1 cellular context compared by ENCODE assay signal in the genomic region with DNA sequence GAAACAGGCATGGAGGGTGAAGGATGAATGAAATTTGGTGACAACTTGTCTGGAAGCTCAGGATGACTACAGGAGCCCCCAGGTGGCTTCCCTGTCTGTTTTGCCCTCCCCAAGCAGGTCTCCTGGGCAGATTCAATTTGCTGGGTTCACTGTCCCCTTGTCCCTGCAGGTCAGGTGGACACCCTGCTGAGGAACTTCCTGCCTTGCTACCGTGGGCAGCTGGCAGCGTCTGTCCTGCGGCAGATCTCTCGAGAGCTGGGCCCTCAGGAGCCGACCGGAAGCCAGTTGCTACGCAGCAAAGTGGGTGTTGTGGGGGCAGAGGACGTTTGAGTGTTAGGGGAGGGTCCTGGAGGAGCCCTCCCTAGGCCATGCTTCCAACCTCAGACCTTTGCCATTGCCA.
TF ChIP-seq lines count a peak whose summit lies in the region.

No MANE protein-coding gene starts in this region.

TF ChIP-seq in HepG2, 621 proteins besides CTCF, POLR2A, EP300 and RAD21 (continues in another document):
- TF ChIP-seq ZC3H13 (CRISPR knock-in tag; IDR thresholded peaks at IDR 0.05) (no peak), ZNF496 (CRISPR knock-in tag; IDR thresholded peaks at IDR 0.05; ENCODE audit: insufficient replicate concordance) (no peak), ZNF34 (CRISPR knock-in tag; IDR thresholded peaks at IDR 0.05; ENCODE audit: borderline replicate concordance) (no peak), ZNF225 (CRISPR knock-in tag; IDR thresholded peaks at IDR 0.05) (no peak), PLRG1 (conservative IDR thresholded peaks at IDR 0.05) (no peak), MED13 (CRISPR knock-in tag; IDR thresholded peaks at IDR 0.05) (no peak), KMT2B (CRISPR knock-in tag; IDR thresholded peaks at IDR 0.05) (no peak), HNRNPLL (IDR thresholded peaks at IDR 0.05; ENCODE audit: low read depth, low read length, poor library complexity, severe bottlenecking) (no peak), THYN1 (CRISPR knock-in tag; IDR thresholded peaks at IDR 0.05; ENCODE audit: borderline replicate concordance, low read depth) (no peak), NKX3-1 (CRISPR knock-in tag; IDR thresholded peaks at IDR 0.05) (no peak), ZNF776 (CRISPR knock-in tag; IDR thresholded peaks at IDR 0.05) (no peak), ZNF33A (CRISPR knock-in tag; IDR thresholded peaks at IDR 0.05; ENCODE audit: borderline replicate concordance) (no peak), SAP130 (CRISPR knock-in tag; IDR thresholded peaks at IDR 0.05; ENCODE audit: low read depth) (peak; percentile 56), ELF3 (CRISPR knock-in tag; IDR thresholded peaks at IDR 0.05) (0 out of 2 replicates have a peak, but pooled peaks have one; percentile 27), ELF1 (CRISPR knock-in tag; IDR thresholded peaks at IDR 0.05) (peak; percentile 76), ZNF205 (CRISPR knock-in tag; IDR thresholded peaks at IDR 0.05) (no peak), ZMYM4 (CRISPR knock-in tag; IDR thresholded peaks at IDR 0.05) (no peak), ETV5 (CRISPR knock-in tag; IDR thresholded peaks at IDR 0.05; ENCODE audit: borderline replicate concordance) (peak; percentile 83), HIVEP1 (CRISPR knock-in tag; IDR thresholded peaks at IDR 0.05) (no peak)
- TF ChIP-seq, protein P1, sequence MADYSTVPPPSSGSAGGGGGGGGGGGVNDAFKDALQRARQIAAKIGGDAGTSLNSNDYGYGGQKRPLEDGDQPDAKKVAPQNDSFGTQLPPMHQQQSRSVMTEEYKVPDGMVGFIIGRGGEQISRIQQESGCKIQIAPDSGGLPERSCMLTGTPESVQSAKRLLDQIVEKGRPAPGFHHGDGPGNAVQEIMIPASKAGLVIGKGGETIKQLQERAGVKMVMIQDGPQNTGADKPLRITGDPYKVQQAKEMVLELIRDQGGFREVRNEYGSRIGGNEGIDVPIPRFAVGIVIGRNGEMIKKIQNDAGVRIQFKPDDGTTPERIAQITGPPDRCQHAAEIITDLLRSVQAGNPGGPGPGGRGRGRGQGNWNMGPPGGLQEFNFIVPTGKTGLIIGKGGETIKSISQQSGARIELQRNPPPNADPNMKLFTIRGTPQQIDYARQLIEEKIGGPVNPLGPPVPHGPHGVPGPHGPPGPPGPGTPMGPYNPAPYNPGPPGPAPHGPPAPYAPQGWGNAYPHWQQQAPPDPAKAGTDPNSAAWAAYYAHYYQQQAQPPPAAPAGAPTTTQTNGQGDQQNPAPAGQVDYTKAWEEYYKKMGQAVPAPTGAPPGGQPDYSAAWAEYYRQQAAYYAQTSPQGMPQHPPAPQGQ (CRISPR knock-in tag; IDR thresholded peaks at IDR 0.05; ENCODE audit: borderline replicate concordance) = no peak
- TF ChIP-seq, protein P2, sequence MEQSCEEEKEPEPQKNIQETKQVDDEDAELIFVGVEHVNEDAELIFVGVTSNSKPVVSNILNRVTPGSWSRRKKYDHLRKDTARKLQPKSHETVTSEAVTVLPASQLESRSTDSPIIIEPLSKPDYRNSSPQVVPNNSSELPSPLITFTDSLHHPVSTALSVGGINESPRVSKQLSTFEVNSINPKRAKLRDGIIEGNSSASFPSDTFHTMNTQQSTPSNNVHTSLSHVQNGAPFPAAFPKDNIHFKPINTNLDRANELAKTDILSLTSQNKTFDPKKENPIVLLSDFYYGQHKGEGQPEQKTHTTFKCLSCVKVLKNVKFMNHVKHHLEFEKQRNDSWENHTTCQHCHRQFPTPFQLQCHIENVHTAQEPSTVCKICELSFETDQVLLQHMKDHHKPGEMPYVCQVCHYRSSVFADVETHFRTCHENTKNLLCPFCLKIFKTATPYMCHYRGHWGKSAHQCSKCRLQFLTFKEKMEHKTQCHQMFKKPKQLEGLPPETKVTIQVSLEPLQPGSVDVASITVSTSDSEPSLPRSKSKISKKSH (CRISPR knock-in tag; IDR thresholded peaks at IDR 0.05; ENCODE audit: borderline replicate concordance) = no peak
- TF ChIP-seq, protein P3, sequence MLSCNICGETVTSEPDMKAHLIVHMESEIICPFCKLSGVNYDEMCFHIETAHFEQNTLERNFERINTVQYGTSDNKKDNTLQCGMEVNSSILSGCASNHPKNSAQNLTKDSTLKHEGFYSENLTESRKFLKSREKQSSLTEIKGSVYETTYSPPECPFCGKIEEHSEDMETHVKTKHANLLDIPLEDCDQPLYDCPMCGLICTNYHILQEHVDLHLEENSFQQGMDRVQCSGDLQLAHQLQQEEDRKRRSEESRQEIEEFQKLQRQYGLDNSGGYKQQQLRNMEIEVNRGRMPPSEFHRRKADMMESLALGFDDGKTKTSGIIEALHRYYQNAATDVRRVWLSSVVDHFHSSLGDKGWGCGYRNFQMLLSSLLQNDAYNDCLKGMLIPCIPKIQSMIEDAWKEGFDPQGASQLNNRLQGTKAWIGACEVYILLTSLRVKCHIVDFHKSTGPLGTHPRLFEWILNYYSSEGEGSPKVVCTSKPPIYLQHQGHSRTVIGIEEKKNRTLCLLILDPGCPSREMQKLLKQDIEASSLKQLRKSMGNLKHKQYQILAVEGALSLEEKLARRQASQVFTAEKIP (CRISPR knock-in tag; IDR thresholded peaks at IDR 0.05; ENCODE audit: borderline replicate concordance) = no peak
- TF ChIP-seq, protein P4, sequence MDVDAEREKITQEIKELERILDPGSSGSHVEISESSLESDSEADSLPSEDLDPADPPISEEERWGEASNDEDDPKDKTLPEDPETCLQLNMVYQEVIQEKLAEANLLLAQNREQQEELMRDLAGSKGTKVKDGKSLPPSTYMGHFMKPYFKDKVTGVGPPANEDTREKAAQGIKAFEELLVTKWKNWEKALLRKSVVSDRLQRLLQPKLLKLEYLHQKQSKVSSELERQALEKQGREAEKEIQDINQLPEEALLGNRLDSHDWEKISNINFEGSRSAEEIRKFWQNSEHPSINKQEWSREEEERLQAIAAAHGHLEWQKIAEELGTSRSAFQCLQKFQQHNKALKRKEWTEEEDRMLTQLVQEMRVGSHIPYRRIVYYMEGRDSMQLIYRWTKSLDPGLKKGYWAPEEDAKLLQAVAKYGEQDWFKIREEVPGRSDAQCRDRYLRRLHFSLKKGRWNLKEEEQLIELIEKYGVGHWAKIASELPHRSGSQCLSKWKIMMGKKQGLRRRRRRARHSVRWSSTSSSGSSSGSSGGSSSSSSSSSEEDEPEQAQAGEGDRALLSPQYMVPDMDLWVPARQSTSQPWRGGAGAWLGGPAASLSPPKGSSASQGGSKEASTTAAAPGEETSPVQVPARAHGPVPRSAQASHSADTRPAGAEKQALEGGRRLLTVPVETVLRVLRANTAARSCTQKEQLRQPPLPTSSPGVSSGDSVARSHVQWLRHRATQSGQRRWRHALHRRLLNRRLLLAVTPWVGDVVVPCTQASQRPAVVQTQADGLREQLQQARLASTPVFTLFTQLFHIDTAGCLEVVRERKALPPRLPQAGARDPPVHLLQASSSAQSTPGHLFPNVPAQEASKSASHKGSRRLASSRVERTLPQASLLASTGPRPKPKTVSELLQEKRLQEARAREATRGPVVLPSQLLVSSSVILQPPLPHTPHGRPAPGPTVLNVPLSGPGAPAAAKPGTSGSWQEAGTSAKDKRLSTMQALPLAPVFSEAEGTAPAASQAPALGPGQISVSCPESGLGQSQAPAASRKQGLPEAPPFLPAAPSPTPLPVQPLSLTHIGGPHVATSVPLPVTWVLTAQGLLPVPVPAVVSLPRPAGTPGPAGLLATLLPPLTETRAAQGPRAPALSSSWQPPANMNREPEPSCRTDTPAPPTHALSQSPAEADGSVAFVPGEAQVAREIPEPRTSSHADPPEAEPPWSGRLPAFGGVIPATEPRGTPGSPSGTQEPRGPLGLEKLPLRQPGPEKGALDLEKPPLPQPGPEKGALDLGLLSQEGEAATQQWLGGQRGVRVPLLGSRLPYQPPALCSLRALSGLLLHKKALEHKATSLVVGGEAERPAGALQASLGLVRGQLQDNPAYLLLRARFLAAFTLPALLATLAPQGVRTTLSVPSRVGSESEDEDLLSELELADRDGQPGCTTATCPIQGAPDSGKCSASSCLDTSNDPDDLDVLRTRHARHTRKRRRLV (CRISPR knock-in tag; IDR thresholded peaks at IDR 0.05) = no peak
- TF ChIP-seq, protein P5, sequence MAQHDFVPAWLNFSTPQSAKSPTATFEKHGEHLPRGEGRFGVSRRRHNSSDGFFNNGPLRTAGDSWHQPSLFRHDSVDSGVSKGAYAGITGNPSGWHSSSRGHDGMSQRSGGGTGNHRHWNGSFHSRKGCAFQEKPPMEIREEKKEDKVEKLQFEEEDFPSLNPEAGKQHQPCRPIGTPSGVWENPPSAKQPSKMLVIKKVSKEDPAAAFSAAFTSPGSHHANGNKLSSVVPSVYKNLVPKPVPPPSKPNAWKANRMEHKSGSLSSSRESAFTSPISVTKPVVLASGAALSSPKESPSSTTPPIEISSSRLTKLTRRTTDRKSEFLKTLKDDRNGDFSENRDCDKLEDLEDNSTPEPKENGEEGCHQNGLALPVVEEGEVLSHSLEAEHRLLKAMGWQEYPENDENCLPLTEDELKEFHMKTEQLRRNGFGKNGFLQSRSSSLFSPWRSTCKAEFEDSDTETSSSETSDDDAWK (CRISPR knock-in tag; IDR thresholded peaks at IDR 0.05) = no peak
- TF ChIP-seq, protein P6, sequence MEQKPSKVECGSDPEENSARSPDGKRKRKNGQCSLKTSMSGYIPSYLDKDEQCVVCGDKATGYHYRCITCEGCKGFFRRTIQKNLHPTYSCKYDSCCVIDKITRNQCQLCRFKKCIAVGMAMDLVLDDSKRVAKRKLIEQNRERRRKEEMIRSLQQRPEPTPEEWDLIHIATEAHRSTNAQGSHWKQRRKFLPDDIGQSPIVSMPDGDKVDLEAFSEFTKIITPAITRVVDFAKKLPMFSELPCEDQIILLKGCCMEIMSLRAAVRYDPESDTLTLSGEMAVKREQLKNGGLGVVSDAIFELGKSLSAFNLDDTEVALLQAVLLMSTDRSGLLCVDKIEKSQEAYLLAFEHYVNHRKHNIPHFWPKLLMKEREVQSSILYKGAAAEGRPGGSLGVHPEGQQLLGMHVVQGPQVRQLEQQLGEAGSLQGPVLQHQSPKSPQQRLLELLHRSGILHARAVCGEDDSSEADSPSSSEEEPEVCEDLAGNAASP (CRISPR knock-in tag; IDR thresholded peaks at IDR 0.05; ENCODE audit: borderline replicate concordance) = no peak
- TF ChIP-seq, protein P7, sequence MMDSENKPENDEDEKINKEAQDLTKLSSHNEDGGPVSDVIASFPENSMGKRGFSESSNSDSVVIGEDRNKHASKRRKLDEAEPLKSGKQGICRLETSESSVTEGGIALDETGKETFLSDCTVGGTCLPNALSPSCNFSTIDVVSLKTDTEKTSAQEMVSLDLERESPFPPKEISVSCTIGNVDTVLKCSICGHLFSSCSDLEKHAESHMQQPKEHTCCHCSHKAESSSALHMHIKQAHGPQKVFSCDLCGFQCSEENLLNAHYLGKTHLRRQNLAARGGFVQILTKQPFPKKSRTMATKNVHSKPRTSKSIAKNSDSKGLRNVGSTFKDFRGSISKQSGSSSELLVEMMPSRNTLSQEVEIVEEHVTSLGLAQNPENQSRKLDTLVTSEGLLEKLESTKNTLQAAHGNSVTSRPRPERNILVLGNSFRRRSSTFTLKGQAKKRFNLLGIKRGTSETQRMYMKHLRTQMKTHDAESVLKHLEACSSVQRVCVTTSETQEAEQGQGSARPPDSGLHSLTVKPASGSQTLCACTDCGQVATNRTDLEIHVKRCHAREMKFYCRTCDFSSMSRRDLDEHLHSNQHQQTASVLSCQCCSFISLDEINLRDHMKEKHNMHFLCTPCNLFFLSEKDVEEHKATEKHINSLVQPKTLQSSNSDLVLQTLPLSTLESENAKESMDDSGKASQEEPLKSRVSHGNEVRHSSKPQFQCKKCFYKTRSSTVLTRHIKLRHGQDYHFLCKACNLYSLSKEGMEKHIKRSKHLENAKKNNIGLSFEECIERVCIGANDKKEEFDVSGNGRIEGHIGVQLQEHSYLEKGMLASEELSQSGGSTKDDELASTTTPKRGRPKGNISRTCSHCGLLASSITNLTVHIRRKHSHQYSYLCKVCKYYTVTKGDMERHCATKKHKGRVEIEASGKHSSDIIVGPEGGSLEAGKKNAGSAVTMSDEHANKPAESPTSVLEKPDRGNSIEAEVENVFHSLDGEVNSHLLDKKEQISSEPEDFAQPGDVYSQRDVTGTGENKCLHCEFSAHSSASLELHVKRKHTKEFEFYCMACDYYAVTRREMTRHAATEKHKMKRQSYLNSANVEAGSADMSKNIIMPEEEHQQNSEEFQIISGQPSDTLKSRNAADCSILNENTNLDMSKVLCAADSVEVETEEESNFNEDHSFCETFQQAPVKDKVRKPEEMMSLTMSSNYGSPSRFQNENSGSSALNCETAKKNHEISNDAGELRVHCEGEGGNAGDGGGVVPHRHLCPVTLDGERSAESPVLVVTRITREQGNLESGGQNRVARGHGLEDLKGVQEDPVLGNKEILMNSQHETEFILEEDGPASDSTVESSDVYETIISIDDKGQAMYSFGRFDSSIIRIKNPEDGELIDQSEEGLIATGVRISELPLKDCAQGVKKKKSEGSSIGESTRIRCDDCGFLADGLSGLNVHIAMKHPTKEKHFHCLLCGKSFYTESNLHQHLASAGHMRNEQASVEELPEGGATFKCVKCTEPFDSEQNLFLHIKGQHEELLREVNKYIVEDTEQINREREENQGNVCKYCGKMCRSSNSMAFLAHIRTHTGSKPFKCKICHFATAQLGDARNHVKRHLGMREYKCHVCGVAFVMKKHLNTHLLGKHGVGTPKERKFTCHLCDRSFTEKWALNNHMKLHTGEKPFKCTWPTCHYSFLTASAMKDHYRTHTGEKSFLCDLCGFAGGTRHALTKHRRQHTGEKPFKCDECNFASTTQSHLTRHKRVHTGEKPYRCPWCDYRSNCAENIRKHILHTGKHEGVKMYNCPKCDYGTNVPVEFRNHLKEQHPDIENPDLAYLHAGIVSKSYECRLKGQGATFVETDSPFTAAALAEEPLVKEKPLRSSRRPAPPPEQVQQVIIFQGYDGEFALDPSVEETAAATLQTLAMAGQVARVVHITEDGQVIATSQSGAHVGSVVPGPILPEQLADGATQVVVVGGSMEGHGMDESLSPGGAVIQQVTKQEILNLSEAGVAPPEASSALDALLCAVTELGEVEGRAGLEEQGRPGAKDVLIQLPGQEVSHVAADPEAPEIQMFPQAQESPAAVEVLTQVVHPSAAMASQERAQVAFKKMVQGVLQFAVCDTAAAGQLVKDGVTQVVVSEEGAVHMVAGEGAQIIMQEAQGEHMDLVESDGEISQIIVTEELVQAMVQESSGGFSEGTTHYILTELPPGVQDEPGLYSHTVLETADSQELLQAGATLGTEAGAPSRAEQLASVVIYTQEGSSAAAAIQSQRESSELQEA (CRISPR knock-in tag; IDR thresholded peaks at IDR 0.05; ENCODE audit: not compliant biosample characterization) = no peak
- TF ChIP-seq, protein P8, sequence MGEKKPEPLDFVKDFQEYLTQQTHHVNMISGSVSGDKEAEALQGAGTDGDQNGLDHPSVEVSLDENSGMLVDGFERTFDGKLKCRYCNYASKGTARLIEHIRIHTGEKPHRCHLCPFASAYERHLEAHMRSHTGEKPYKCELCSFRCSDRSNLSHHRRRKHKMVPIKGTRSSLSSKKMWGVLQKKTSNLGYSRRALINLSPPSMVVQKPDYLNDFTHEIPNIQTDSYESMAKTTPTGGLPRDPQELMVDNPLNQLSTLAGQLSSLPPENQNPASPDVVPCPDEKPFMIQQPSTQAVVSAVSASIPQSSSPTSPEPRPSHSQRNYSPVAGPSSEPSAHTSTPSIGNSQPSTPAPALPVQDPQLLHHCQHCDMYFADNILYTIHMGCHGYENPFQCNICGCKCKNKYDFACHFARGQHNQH (CRISPR knock-in tag; IDR thresholded peaks at IDR 0.05) = no peak
